In the genomic region with DNA sequence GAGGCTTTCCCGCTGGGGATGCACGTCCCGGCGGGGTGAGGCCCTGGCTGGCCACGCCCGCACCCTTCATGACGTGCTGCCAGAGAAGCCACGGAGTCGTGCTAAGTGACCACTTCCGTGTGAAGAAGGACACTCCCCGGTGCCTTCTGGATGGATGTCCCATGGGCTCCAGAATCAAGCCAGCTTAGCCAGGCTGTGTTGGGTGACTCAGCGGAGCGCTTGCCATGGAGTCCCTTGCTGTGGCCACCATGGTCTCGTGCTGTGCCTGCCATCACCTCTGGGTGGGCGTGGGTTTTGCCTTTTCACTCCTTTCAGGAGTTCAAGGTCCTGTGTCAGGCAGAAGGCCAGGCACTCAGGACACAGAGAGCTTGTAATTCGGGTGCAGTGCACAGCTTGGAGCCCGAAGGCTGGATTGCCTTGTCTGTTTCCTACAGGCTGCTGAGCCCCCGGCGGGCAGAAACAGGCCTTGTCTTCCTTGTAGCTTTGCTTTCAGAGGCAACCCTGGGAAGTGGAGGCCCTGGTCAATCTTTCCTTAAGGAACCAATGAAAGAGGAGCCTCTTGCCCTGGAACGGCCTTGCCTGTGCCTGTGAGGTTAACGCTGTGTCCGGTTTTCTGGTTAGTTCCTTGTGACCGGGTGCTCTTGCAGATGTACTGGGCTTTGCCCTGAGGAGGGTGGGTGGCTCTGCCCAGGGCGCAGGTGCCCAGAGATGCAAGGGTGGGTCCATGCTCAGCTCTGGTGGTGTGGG, we compare ENCODE assay signal across 20 cellular contexts.
A peak's percentile ranks its signal among the peaks of the same experiment; 100 is the strongest.
DNase-seq lines count a peak whose midpoint lies in the region; ATAC-seq and TF ChIP-seq lines count a peak whose summit lies in the region.
"Had no signal": no experiment of that assay in that cellular context is flagged by ENCODE, and none has a peak within 500 bp of the region (broad histone marks: within the 10 kb centered on the region; RNA-seq: fewer than 3 reads in every experiment).

No MANE protein-coding gene starts in this region.

- POLR2A ChIA-PET in HEK293 (lab: Yijun Ruan, JAX), result no interaction called here

- no peak for TF ChIP-seq CTCF in HEK293 (tag by site-specific recombination; IDR thresholded peaks at IDR 0.05)
- no peak for TF ChIP-seq CTCF in prostate gland (IDR thresholded peaks at IDR 0.05)
- TF ChIP-seq CTCF in stomach (IDR thresholded peaks at IDR 0.05), result no peak

- ATAC-seq in esophagus mucosa (peak; percentile 38), GM21526 (IDR thresholded peaks at IDR 0.05; ENCODE audit: low FRiP score, unreplicated experiment) (no peak), GM18520 (IDR thresholded peaks at IDR 0.05; ENCODE audit: unreplicated experiment) (no peak)
- ATAC-seq: T-cell had no signal

- H3K27me3 ChIP-seq in prostate gland (replicated peaks; ENCODE audit: insufficient read depth) (no peaks in the 10 kb centered on the region), stomach (no peaks in the 10 kb centered on the region)
- H3K27me3 ChIP-seq: brain microvascular endothelial cell, upper lobe of left lung had no signal

- H3K36me3 ChIP-seq in HEK293 (ENCODE audit: control insufficient read depth in 2 of 2, insufficient read depth in 1 of 2, low read length in 2 of 2), result no peaks in the 10 kb centered on the region
- no peaks in the 10 kb centered on the region for H3K36me3 ChIP-seq in prostate gland
- H3K36me3 ChIP-seq in stomach, result no peaks in the 10 kb centered on the region
- H3K36me3 ChIP-seq: brain microvascular endothelial cell, upper lobe of left lung had no signal

- intact Hi-C loops in prostate gland (cut with DNase I) (no loop called here), stomach (cut with DNase I; ENCODE audit: low total_unique reads) (no loop called here)

- TF ChIP-seq POLR2A in prostate gland (IDR thresholded peaks at IDR 0.05) (no peak), stomach (IDR thresholded peaks at IDR 0.05) (no peak)

- 69% methylated on average over 15 of the region's 24 CpGs for WGBS in prostate gland
- 85 to 96% (median 86%) methylated on average over 14 to 24 of the region's 24 CpGs for whole genome bisulfite sequencing in stomach, 5 donors

- H3K9me3 ChIP-seq in HEK293 (ENCODE audit: control insufficient read depth, insufficient read depth, low read depth, low read length) (no peaks in the 10 kb centered on the region), prostate gland (no peaks in the 10 kb centered on the region), stomach (no peaks in the 10 kb centered on the region)
- H3K9me3 ChIP-seq: upper lobe of left lung had no signal

- no peak for TF ChIP-seq EP300 in stomach (IDR thresholded peaks at IDR 0.05)

- H3K4me3 ChIP-seq in HEK293 (ENCODE audit: low read depth, low read length) (no peak overlapping the region), prostate gland (no peak overlapping the region), stomach (no peak overlapping the region)
- H3K4me3 ChIP-seq: lung, upper lobe of left lung had no signal

- peak; percentile 59 for DNase-seq in Daoy (ENCODE audit: low read depth)
- no peak for DNase-seq in prostate gland (ENCODE audit: low spot score)
- DNase-seq in stomach, result no peak
- DNase-seq: activated CD4-positive, CD25-positive, alpha-beta regulatory T cell; activated naive CD4-positive, alpha-beta T cell treated with anti-CD3 and anti-CD28 coated beads, Interleukin-2, amount 10 ng/mL, durations not matched to agents 7 days and 5 days; DND-41; foreskin melanocyte; HFFc6; KBM-7; NCI-H526 treated with DMSO at 0.1 percent for 48 hours; stimulated activated CD4-positive, alpha-beta T cell treated with anti-CD3 and anti-CD28 coated beads, Interleukin-4, amount 100 ng/mL, for 1 hour; T-cell; upper lobe of left lung had no signal

- no peaks in the 10 kb centered on the region for H3K4me1 ChIP-seq in HEK293 (ENCODE audit: control insufficient read depth, insufficient read depth, low read length)
- H3K4me1 ChIP-seq in prostate gland (replicated peaks), result no peaks in the 10 kb centered on the region
- peaks cover 5 to 25% (median 22%) of the 10 kb centered on the region in 4 donors for H3K4me1 ChIP-seq in stomach

- CTCF ChIA-PET in HEK293 (lab: Yijun Ruan, JAX), result no interaction called here

- no peak overlapping the region for H3K27ac ChIP-seq in HEK293 (ENCODE audit: extremely low read depth, low read depth, low read length)
- H3K27ac ChIP-seq in prostate gland, result peak overlapping the region; percentile 31 to 42
- peak overlapping the region in 1 of 5 donors; percentile 74 for H3K27ac ChIP-seq in stomach
- H3K27ac ChIP-seq: brain microvascular endothelial cell, C4-2B had no signal

TF ChIP-seq in HEK293, 187 proteins besides CTCF, POLR2A, EP300 and RAD21:
- TF ChIP-seq KLF1 (tag by site-specific recombination; IDR thresholded peaks at IDR 0.05) (peak; percentile 36; the same call in 1 of the 2 replicates), ZNF76 (tag by site-specific recombination; IDR thresholded peaks at IDR 0.05; ENCODE audit: borderline replicate concordance, low read depth) (no peak), ZNF292 (tag by site-specific recombination; IDR thresholded peaks at IDR 0.05; ENCODE audit: borderline replicate concordance, low read depth) (no peak), ZNF747 (tag by site-specific recombination; IDR thresholded peaks at IDR 0.05) (no peak), WT1 (tag by site-specific recombination; IDR thresholded peaks at IDR 0.05) (no peak)
- TF ChIP-seq, protein P1, sequence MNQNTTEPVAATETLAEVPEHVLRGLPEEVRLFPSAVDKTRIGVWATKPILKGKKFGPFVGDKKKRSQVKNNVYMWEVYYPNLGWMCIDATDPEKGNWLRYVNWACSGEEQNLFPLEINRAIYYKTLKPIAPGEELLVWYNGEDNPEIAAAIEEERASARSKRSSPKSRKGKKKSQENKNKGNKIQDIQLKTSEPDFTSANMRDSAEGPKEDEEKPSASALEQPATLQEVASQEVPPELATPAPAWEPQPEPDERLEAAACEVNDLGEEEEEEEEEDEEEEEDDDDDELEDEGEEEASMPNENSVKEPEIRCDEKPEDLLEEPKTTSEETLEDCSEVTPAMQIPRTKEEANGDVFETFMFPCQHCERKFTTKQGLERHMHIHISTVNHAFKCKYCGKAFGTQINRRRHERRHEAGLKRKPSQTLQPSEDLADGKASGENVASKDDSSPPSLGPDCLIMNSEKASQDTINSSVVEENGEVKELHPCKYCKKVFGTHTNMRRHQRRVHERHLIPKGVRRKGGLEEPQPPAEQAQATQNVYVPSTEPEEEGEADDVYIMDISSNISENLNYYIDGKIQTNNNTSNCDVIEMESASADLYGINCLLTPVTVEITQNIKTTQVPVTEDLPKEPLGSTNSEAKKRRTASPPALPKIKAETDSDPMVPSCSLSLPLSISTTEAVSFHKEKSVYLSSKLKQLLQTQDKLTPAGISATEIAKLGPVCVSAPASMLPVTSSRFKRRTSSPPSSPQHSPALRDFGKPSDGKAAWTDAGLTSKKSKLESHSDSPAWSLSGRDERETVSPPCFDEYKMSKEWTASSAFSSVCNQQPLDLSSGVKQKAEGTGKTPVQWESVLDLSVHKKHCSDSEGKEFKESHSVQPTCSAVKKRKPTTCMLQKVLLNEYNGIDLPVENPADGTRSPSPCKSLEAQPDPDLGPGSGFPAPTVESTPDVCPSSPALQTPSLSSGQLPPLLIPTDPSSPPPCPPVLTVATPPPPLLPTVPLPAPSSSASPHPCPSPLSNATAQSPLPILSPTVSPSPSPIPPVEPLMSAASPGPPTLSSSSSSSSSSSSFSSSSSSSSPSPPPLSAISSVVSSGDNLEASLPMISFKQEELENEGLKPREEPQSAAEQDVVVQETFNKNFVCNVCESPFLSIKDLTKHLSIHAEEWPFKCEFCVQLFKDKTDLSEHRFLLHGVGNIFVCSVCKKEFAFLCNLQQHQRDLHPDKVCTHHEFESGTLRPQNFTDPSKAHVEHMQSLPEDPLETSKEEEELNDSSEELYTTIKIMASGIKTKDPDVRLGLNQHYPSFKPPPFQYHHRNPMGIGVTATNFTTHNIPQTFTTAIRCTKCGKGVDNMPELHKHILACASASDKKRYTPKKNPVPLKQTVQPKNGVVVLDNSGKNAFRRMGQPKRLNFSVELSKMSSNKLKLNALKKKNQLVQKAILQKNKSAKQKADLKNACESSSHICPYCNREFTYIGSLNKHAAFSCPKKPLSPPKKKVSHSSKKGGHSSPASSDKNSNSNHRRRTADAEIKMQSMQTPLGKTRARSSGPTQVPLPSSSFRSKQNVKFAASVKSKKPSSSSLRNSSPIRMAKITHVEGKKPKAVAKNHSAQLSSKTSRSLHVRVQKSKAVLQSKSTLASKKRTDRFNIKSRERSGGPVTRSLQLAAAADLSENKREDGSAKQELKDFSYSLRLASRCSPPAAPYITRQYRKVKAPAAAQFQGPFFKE (tag by site-specific recombination; IDR thresholded peaks at IDR 0.05; ENCODE audit: borderline replicate concordance), result no peak
